10 cellular contexts compared by ENCODE assay signal in genomic region chr4:4387531-4388311, GRCh38. TPM values are rescaled to one million over a fixed set of nuclear protein-coding genes. Genes with fewer than 3 reads are reported as not detected.
DNase-seq lines count a peak whose midpoint lies in the region; ATAC-seq, FAIRE-seq and TF ChIP-seq lines count a peak whose summit lies in the region.
"Had no signal": no experiment of that assay in that cellular context is flagged by ENCODE, and none has a peak within 500 bp of the region (broad histone marks: within the 10 kb centered on the region; RNA-seq: fewer than 3 reads in every experiment).

No MANE protein-coding gene starts in this region.

- H3K9me3 Mint-ChIP-seq in CD4-positive, alpha-beta T cell: no peaks in the 10 kb centered on the region

- H3K27ac ChIP-seq in CD4-positive, alpha-beta T cell (ENCODE audit: low read depth, low read length): no peak overlapping the region
- no peak overlapping the region for H3K27ac ChIP-seq in coronary artery
- peak overlapping the region; percentile 90 for H3K27ac ChIP-seq in neural cell (ENCODE audit: low read length)

- no peak for ATAC-seq in CD4-positive, alpha-beta T cell (ENCODE audit: poor library complexity)
- no peak for ATAC-seq in HG03342 (IDR thresholded peaks at IDR 0.05; ENCODE audit: unreplicated experiment)
- ATAC-seq in GM21526 (IDR thresholded peaks at IDR 0.05; ENCODE audit: low FRiP score, unreplicated experiment): no peak

- H3K79me2 ChIP-seq in neural cell (replicated peaks; ENCODE audit: insufficient read depth, low read length): peaks cover 66% of the 10 kb centered on the region

- peak; percentile 12 for TF ChIP-seq RAD21 in neural cell (conservative IDR thresholded peaks at IDR 0.05)

- no peak overlapping the region for H3K27ac Mint-ChIP-seq in CD4-positive, alpha-beta T cell

- peaks cover 17% of the 10 kb centered on the region for H3K4me1 Mint-ChIP-seq in CD4-positive, alpha-beta T cell (ENCODE audit: low read depth)

- peaks cover 19% of the 10 kb centered on the region for H3K36me3 ChIP-seq in neural cell (ENCODE audit: insufficient read depth, low read length)

- intact Hi-C loops in CD4-positive, alpha-beta T cell (cut with DNase I, micrococcal nuclease): no loop called here

- peak overlapping the region; percentile 47 for H3K4me2 ChIP-seq in neural cell (ENCODE audit: low read length)

- no peak for TF ChIP-seq POLR2A in H54 (IDR thresholded peaks at IDR 0.05; ENCODE audit: low read depth, low read length)

- peaks cover 4% of the 10 kb centered on the region for H3F3A ChIP-seq in neural cell (ENCODE audit: insufficient read depth, low read length, poor library complexity, severe bottlenecking)

- DNase-seq in CD4-positive, alpha-beta T cell: no peak
- DNase-seq in Jurkat, Clone E6-1 (ENCODE audit: low read depth, low spot score): no peak
- DNase-seq in coronary artery (ENCODE audit: low spot score) (no peak), NCI-H2081 treated with DMSO at 0.1 percent for 48 hours (lab: John Stamatoyannopoulos, UW) (no peak), H54 (ENCODE audit: insufficient read length, low spot score) (no peak)
- DNase-seq: foreskin melanocyte, SHP77 had no signal

- H3K36me3 Mint-ChIP-seq in CD4-positive, alpha-beta T cell (ENCODE audit: low read depth): peaks cover 12% of the 10 kb centered on the region

- POLR2A ChIA-PET in CD4-positive, alpha-beta T cell (lab: Charles Lee): interaction anchor here (0.8 to 1.9 kb wide), 5 partner anchors 8 to 140 kb away, joined by 3 to 12 read pairs (median 5); partner anchors contain the start of gene TMEM128

- no peaks in the 10 kb centered on the region for H3K9me3 ChIP-seq in CD4-positive, alpha-beta T cell (ENCODE audit: control insufficient read depth, low read length)
- no peaks in the 10 kb centered on the region for H3K9me3 ChIP-seq in neural cell (ENCODE audit: low read length)

- peaks cover 19% of the 10 kb centered on the region for H3K27me3 Mint-ChIP-seq in CD4-positive, alpha-beta T cell

- TF ChIP-seq EP300 in neural cell (conservative IDR thresholded peaks at IDR 0.05; ENCODE audit: poor library complexity, severe bottlenecking): peak; percentile 31

- peak overlapping the region; percentile 40 for H2AFZ ChIP-seq in neural cell (ENCODE audit: low read depth, low read length)

- H3K4me3 ChIP-seq in Jurkat, Clone E6-1 (ENCODE audit: low read length): peak overlapping the region; percentile 53; the same call in 1 of the 2 replicates
- H3K4me3 ChIP-seq in coronary artery (peak overlapping the region; percentile 71), neural cell (ENCODE audit: low read length) (peak overlapping the region; percentile 97)

- CTCF ChIA-PET in CD4-positive, alpha-beta T cell (lab: Charles Lee): no interaction called here

- FAIRE-seq in H54 (lab: Jason Lieb, UNC): no peak

- peaks cover 9% of the 10 kb centered on the region for H4K20me1 ChIP-seq in neural cell (ENCODE audit: insufficient read depth)

- no peak for TF ChIP-seq CTCF in CD4-positive, alpha-beta T cell (IDR thresholded peaks at IDR 0.05)
- TF ChIP-seq CTCF in coronary artery (IDR thresholded peaks at IDR 0.05) (no peak), neural cell (IDR thresholded peaks at IDR 0.05; ENCODE audit: poor library complexity, severe bottlenecking) (no peak)

- peak overlapping the region; percentile 87 for H3K4me3 Mint-ChIP-seq in CD4-positive, alpha-beta T cell

- H3K9ac ChIP-seq in neural cell (ENCODE audit: low read length): peak overlapping the region; percentile 97

- H3K9me2 ChIP-seq in neural cell (ENCODE audit: insufficient read depth, low read length): no peaks in the 10 kb centered on the region

- H3K27me3 ChIP-seq in CD4-positive, alpha-beta T cell (ENCODE audit: control insufficient read depth, insufficient read depth, low read length): peaks cover 15% of the 10 kb centered on the region
- no peaks in the 10 kb centered on the region for H3K27me3 ChIP-seq in neural cell (ENCODE audit: insufficient read depth, low read depth, low read length)

TF ChIP-seq in neural cell, 6 proteins besides CTCF, POLR2A, EP300 and RAD21:
- TF ChIP-seq POLR2AphosphoS5 (IDR thresholded peaks at IDR 0.05) (peak; percentile 72), REST (IDR thresholded peaks at IDR 0.05; ENCODE audit: borderline replicate concordance) (peak; percentile 41), MXI1 (conservative IDR thresholded peaks at IDR 0.05; ENCODE audit: poor library complexity, severe bottlenecking) (peak; percentile 54), EZH2 (IDR thresholded peaks at IDR 0.05; ENCODE audit: borderline replicate concordance, insufficient read depth, low read length, poor library complexity, severe bottlenecking) (no peak), TAF1 (IDR thresholded peaks at IDR 0.05; ENCODE audit: low read depth) (no peak), SMC3 (conservative IDR thresholded peaks at IDR 0.05; ENCODE audit: poor library complexity) (peak; percentile 31)

RNA-seq across cellular contexts. Expression of gene NSG1, which starts 0.8 kb away (rescaled TPM):
- 10 to 100 TPM; 10.3 to 10.4 TPM for total RNA-seq in CD4-positive, alpha-beta T cell
- 38.1 TPM for polyA plus RNA-seq in Jurkat, Clone E6-1 (2012; ENCODE audit: insufficient read depth, insufficient read length)
- polyA plus RNA-seq in neural cell: 847 and 921 TPM in 2 replicates
- 536 and 549 TPM in 2 replicates for polyA minus RNA-seq in neural cell
